Comparison of ENCODE assay signal across 24 cellular contexts in the genomic region with DNA sequence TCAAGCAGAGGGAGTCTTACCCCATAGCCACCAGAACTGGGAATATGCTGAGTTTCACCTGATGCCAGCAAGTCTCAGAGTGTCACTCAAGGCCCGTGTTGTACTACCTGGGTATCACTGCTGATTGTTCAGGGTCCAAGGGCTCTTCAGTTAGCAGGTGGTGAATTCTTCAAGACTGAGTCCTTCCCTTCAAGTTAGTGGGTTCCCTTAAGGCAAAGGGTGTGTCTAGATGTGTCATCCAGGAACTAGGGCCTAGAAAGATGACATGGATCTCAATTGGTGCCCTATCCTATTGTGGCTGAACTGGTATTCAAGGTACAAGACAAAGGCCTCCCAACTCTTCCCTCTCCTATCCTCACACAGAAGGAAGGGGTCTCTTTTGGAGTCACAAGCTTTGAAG.
"Had no signal": no experiment of that assay in that cellular context is flagged by ENCODE, and none has a peak within 500 bp of the region (broad histone marks: within the 10 kb centered on the region; RNA-seq: fewer than 3 reads in every experiment).

No MANE protein-coding gene starts in this region.

- H3K9ac ChIP-seq: SK-N-SH had no signal

- FAIRE-seq: K562 had no signal

- H3K27me3 ChIP-seq: SJCRH30 had no signal

- H3K4me2 ChIP-seq: SK-N-SH had no signal

- H3K9me3 ChIP-seq: SJCRH30 had no signal

- DNase-seq: activated CD4-positive, alpha-beta memory T cell treated with anti-CD3 and anti-CD28 coated beads, Interleukin-2, amount 10 ng/mL, durations not matched to agents 7 days and 5 days; activated CD4-positive, alpha-beta T cell treated with anti-CD3 and anti-CD28 coated beads for 36 hours; activated CD4-positive, alpha-beta T cell treated with anti-CD3 and anti-CD28 coated beads, Interleukin-2, amount 50 U/mL, for 1 hour; activated gamma-delta T cell treated with Interleukin-2 at 50 U/mL for 16 hours; activated naive CD4-positive, alpha-beta T cell treated with anti-CD3 and anti-CD28 coated beads, Interleukin-2, amount 10 ng/mL, durations not matched to agents 7 days and 5 days; activated naive CD8-positive, alpha-beta T cell treated with anti-CD3 and anti-CD28 coated beads for 36 hours; activated T-cell treated with anti-CD3 and anti-CD28 coated beads for 4 hours; activated T-cell treated with anti-CD3 and anti-CD28 coated beads, Interleukin-2, amount 50 U/mL, for 48 hours; caudate nucleus; Karpas-422; NCI-H1092; NCI-H1417; NCI-H2029 treated with DMSO at 0.1 percent for 48 hours; NCI-H345; NCI-H510A; NCI-H526 treated with DMSO at 0.1 percent for 48 hours; NCI-H82; Right ventricle myocardium superior; SJCRH30; SK-N-SH; T-helper 1 cell had no signal

- H3K9me2 ChIP-seq: SK-N-SH had no signal

- H3K4me1 ChIP-seq: SJCRH30 had no signal

- H3K27ac ChIP-seq: RWPE1, SJCRH30, VCaP had no signal

- H3K4me3 ChIP-seq: K562, SJCRH30 had no signal

- H3K36me3 ChIP-seq: SJCRH30 had no signal
